Comparison of ENCODE assay signal across 14 cellular contexts in the genomic region with DNA sequence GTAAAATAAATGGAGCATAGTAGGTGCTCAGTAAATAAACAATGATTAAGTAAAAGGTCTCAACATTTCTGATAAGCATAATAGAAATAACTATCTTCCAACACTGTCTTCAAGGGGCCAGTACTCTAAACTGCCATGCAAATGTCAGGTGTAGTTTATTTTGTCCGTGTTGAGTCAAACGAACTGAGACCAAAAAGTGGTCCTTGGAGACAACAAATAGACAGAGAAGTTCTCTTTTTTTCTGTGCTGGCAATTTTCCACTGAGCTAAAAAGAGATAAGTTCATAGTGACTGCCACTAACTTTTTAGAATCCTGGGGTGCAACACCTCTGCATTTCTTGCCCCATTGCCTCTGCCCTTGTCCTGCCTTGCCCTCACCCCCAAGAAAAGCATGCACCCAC. TPM values are rescaled to one million over a fixed set of nuclear protein-coding genes. Genes with fewer than 3 reads are reported as not detected.
DNase-seq lines count a peak whose midpoint lies in the region; ATAC-seq and TF ChIP-seq lines count a peak whose summit lies in the region.
"Had no signal": no experiment of that assay in that cellular context is flagged by ENCODE, and none has a peak within 500 bp of the region (broad histone marks: within the 10 kb centered on the region; RNA-seq: fewer than 3 reads in every experiment).

No MANE protein-coding gene starts in this region.

- no peaks in the 10 kb centered on the region for H3K27me3 Mint-ChIP-seq in activated naive CD4-positive, alpha-beta T cell treated with anti-CD3 and anti-CD28 coated beads, Interleukin-2, amount 10 ng/mL, durations not matched to agents 7 days and 5 days
- H3K27me3 Mint-ChIP-seq in activated naive CD8-positive, alpha-beta T cell, result no peaks in the 10 kb centered on the region

- peaks cover 78% of the 10 kb centered on the region for H3K4me1 Mint-ChIP-seq in activated naive CD4-positive, alpha-beta T cell treated with anti-CD3 and anti-CD28 coated beads, Interleukin-2, amount 10 ng/mL, durations not matched to agents 7 days and 5 days
- H3K4me1 Mint-ChIP-seq in activated naive CD8-positive, alpha-beta T cell (ENCODE audit: low read depth), result peaks cover 78% of the 10 kb centered on the region

- peaks cover 18% of the 10 kb centered on the region for H3K36me3 ChIP-seq in KOPT-K1 (ENCODE audit: insufficient read depth, low read length)
- H3K36me3 ChIP-seq: gastroesophageal sphincter had no signal

- CTCF ChIA-PET in activated naive CD4-positive, alpha-beta T cell treated with anti-CD3 and anti-CD28 coated beads, Interleukin-2, amount 10 ng/mL, durations not matched to agents 7 days and 5 days (lab: Charles Lee), result interaction anchor here (1.5 kb wide), 1 partner anchor 10 kb away, joined by 5 read pairs; no protein-coding TSS in a partner anchor

- no peak for DNase-seq in activated naive CD4-positive, alpha-beta T cell treated with anti-CD3 and anti-CD28 coated beads, Interleukin-2, amount 10 ng/mL, durations not matched to agents 7 days and 5 days
- DNase-seq in activated naive CD4-positive, alpha-beta T cell treated with anti-CD3 and anti-CD28 coated beads, Interleukin-2, amount 50 U/mL, for 16 hours, result no peak
- DNase-seq in ecto neural progenitor cell (ENCODE audit: low spot score), result no peak
- DNase-seq in RPMI8226, result no peak
- no peak for DNase-seq in omental fat pad (ENCODE audit: low spot score)
- DNase-seq: activated CD4-positive, alpha-beta T cell treated with anti-CD3 and anti-CD28 coated beads, Interleukin-2, amount 50 U/mL, for 4 hours; GDM1; NCI-H1417; NCI-H526 had no signal

- no peak for ATAC-seq in omental fat pad (ENCODE audit: low FRiP score)
- ATAC-seq in GM21786 (IDR thresholded peaks at IDR 0.05; ENCODE audit: unreplicated experiment), result no peak
- ATAC-seq: gastroesophageal sphincter had no signal

- H3K9me3 ChIP-seq in KOPT-K1 (ENCODE audit: insufficient read depth, low read length, poor library complexity, severe bottlenecking), result no peaks in the 10 kb centered on the region
- H3K9me3 ChIP-seq: gastroesophageal sphincter had no signal

- H3K27ac Mint-ChIP-seq in activated naive CD4-positive, alpha-beta T cell treated with anti-CD3 and anti-CD28 coated beads, Interleukin-2, amount 10 ng/mL, durations not matched to agents 7 days and 5 days, result peak overlapping the region; percentile 62
- peak overlapping the region; percentile 94 for H3K27ac Mint-ChIP-seq in activated naive CD8-positive, alpha-beta T cell

- TF ChIP-seq CTCF in omental fat pad (IDR thresholded peaks at IDR 0.05), result no peak

- peaks cover 41% of the 10 kb centered on the region for H3K36me3 Mint-ChIP-seq in activated naive CD4-positive, alpha-beta T cell treated with anti-CD3 and anti-CD28 coated beads, Interleukin-2, amount 10 ng/mL, durations not matched to agents 7 days and 5 days
- no peaks in the 10 kb centered on the region for H3K36me3 Mint-ChIP-seq in activated naive CD8-positive, alpha-beta T cell

- H3K4me3 Mint-ChIP-seq in activated naive CD4-positive, alpha-beta T cell treated with anti-CD3 and anti-CD28 coated beads, Interleukin-2, amount 10 ng/mL, durations not matched to agents 7 days and 5 days, result peak overlapping the region; percentile 22
- peak overlapping the region; percentile 61 for H3K4me3 Mint-ChIP-seq in activated naive CD8-positive, alpha-beta T cell

- peaks cover 9% of the 10 kb centered on the region for H3K9me3 Mint-ChIP-seq in activated naive CD4-positive, alpha-beta T cell treated with anti-CD3 and anti-CD28 coated beads, Interleukin-2, amount 10 ng/mL, durations not matched to agents 7 days and 5 days
- H3K9me3 Mint-ChIP-seq in activated naive CD8-positive, alpha-beta T cell (ENCODE audit: low read depth), result no peaks in the 10 kb centered on the region

- H3K27ac ChIP-seq in KOPT-K1 (ENCODE audit: low read depth, low read length, poor library complexity, severe bottlenecking), result peak overlapping the region; percentile 51
- H3K27ac ChIP-seq: gastroesophageal sphincter, SK-N-MC had no signal

RNA-seq across cellular contexts. Expression of a gene that starts 14.7 kb away (rescaled TPM):
- total RNA-seq in omental fat pad, result 100 to 1,000 TPM; 346 to 530 (median 397) TPM
